ENCODE assay signal across 12 cellular contexts in genomic region chr11:96169250-96169649, GRCh38.
DNase-seq lines count a peak whose midpoint lies in the region; ATAC-seq, FAIRE-seq and TF ChIP-seq lines count a peak whose summit lies in the region.
"Had no signal": no experiment of that assay in that cellular context is flagged by ENCODE, and none has a peak within 500 bp of the region (broad histone marks: within the 10 kb centered on the region; RNA-seq: fewer than 3 reads in every experiment).

No MANE protein-coding gene starts in this region.

- H3K27ac ChIP-seq in AG04450 (ENCODE audit: low read depth, low read length), result peak overlapping the region; percentile 67
- H3K27ac ChIP-seq in RWPE2 (ENCODE audit: poor library complexity, severe bottlenecking), result peak overlapping the region; percentile 44
- peak overlapping the region; percentile 40 to 45 for H3K27ac ChIP-seq in esophagus (ENCODE audit: low read depth in 2 of 2, low read length in 1 of 2)
- peak overlapping the region in 3 of 4 donors; percentile 25 to 82 (median 66) for H3K27ac ChIP-seq in pancreas

- no peak for FAIRE-seq in pancreas (lab: Jason Lieb, UNC)

- H3K36me3 ChIP-seq in RWPE2 (ENCODE audit: low read depth), result no peaks in the 10 kb centered on the region
- H3K36me3 ChIP-seq in esophagus (ENCODE audit: control insufficient read depth in 2 of 2, insufficient read depth in 2 of 2, low read length in 1 of 2), result no peaks in the 10 kb centered on the region
- no peaks in the 10 kb centered on the region for H3K36me3 ChIP-seq in pancreas
- H3K36me3 ChIP-seq: MG63 had no signal

- H3K9me3 ChIP-seq in AG04450 (ENCODE audit: control insufficient read depth, insufficient read depth, low read length) (no peaks in the 10 kb centered on the region), RWPE2 (ENCODE audit: severe bottlenecking) (no peaks in the 10 kb centered on the region), esophagus (ENCODE audit: control insufficient read depth in 2 of 2, insufficient read depth in 1 of 2, low read depth in 1 of 2, low read length in 1 of 2) (no peaks in the 10 kb centered on the region), pancreas (no peaks in the 10 kb centered on the region)
- H3K9me3 ChIP-seq: MG63 had no signal

- CTCF ChIA-PET in AG04450 (lab: Charles Lee), result interaction anchor here (0.9 to 1.4 kb wide), 2 partner anchors 114 to 172 kb away, joined by 4 read pairs; no protein-coding TSS in a partner anchor

- 77 to 79% methylated on average over 3 of the region's 3 CpGs for WGBS in esophagus, 2 donors
- 37 to 40% methylated on average over 3 of the region's 3 CpGs for WGBS in pancreas, 2 donors

- H3K27me3 ChIP-seq in AG04450 (ENCODE audit: control insufficient read depth, insufficient read depth, low read length) (no peaks in the 10 kb centered on the region), RWPE2 (ENCODE audit: insufficient read depth, poor library complexity, severe bottlenecking) (no peaks in the 10 kb centered on the region), esophagus (ENCODE audit: control insufficient read depth in 1 of 2, insufficient read depth in 2 of 2, low read length in 2 of 2) (no peaks in the 10 kb centered on the region), pancreas (no peaks in the 10 kb centered on the region)
- H3K27me3 ChIP-seq: MG63 had no signal

- ATAC-seq in RWPE2 (ENCODE audit: low read depth) (no peak), pancreas (peak in 3 of 4 donors; percentile 68 to 79 (median 77)), HG03159 (IDR thresholded peaks at IDR 0.05; ENCODE audit: unreplicated experiment) (no peak), HG03045 (IDR thresholded peaks at IDR 0.05; ENCODE audit: unreplicated experiment) (no peak), HG02571 (IDR thresholded peaks at IDR 0.05; ENCODE audit: unreplicated experiment) (no peak)

- POLR2A ChIA-PET in AG04450 (lab: Yijun Ruan, JAX), result interaction anchor here (0.9 kb wide), 1 partner anchor 31 kb away, joined by 3 read pairs; no protein-coding TSS in a partner anchor

- intact Hi-C loops in pancreas (cut with DNase I), result loop anchor here in 1 of 3 donors (5.0 kb wide), 1 partner anchor 648 kb away; no protein-coding TSS in a partner anchor

- peaks cover 14% of the 10 kb centered on the region for H3K4me1 ChIP-seq in RWPE2 (ENCODE audit: insufficient read depth, poor library complexity, severe bottlenecking)
- peaks cover 0 to 4% of the 10 kb centered on the region in 2 donors for H3K4me1 ChIP-seq in esophagus (ENCODE audit: control insufficient read depth in 2 of 2, insufficient read depth in 2 of 2, low read length in 1 of 2)
- peaks cover 0 to 5% (median 0%) of the 10 kb centered on the region in 3 donors for H3K4me1 ChIP-seq in pancreas

- no peak for TF ChIP-seq CTCF in AG04450 (IDR thresholded peaks at IDR 0.05; ENCODE audit: low read depth, low read length)
- no peak for TF ChIP-seq CTCF in RWPE2 (IDR thresholded peaks at IDR 0.05; ENCODE audit: poor library complexity, severe bottlenecking)
- no peak for TF ChIP-seq CTCF in pancreas (IDR thresholded peaks at IDR 0.05)

- H3K4me3 ChIP-seq in AG04450 (ENCODE audit: low read depth, low read length), result no peak overlapping the region
- no peak overlapping the region for H3K4me3 ChIP-seq in RWPE2 (ENCODE audit: severe bottlenecking)
- H3K4me3 ChIP-seq in esophagus (ENCODE audit: low read depth in 1 of 2, low read length in 2 of 2), result no peak overlapping the region
- no peak overlapping the region for H3K4me3 ChIP-seq in pancreas
- H3K4me3 ChIP-seq: MG63 had no signal

- DNase-seq in AG04450 (ENCODE audit: low read depth, low spot score), result no peak
- no peak for DNase-seq in RWPE2 (ENCODE audit: low spot score)
- peak in 2 of 6 donors; percentile 17 to 25 for DNase-seq in pancreas
- no peak for DNase-seq in AG20443 (ENCODE audit: low spot score)
- DNase-seq: NCI-H82; stimulated activated CD8-positive, alpha-beta memory T cell treated with anti-CD3 and anti-CD28 coated beads, Interleukin-4, amount 100 ng/mL, for 48 hours; T-helper 17 cell had no signal

Comparison
In these comparisons a context has a peak if more than half of its experiments do, and no peak if none do; other contexts are left out.
1. ATAC-seq: peak in pancreas (3 of 4); none in RWPE2 (single experiment), HG03159 (single experiment), HG03045 (single experiment) and HG02571 (single experiment).
2. Peak in every context shown above with its lines, with median percentiles within 50 percentile points of each other: H3K27ac ChIP-seq.